ENCODE assay signal across 8 cellular contexts in genomic region chr7:22082553-22082885, GRCh38.
DNase-seq lines count a peak whose midpoint lies in the region; ATAC-seq and TF ChIP-seq lines count a peak whose summit lies in the region.

No MANE protein-coding gene starts in this region.

- H3K27ac ChIP-seq in iPS-20b (ENCODE audit: low read length), result no peak overlapping the region
- peak overlapping the region; percentile 81 to 88 (median 84) for H3K27ac ChIP-seq in stomach

- H3K4me3 ChIP-seq in iPS-20b (ENCODE audit: low read length) (peak overlapping the region; percentile 83), stomach (peak overlapping the region; percentile 59 to 66 (median 64))

- peak overlapping the region; percentile 89 for H3K4me3 Mint-ChIP-seq in Calu3 (ENCODE audit: low read depth, unreplicated experiment)
- H3K4me3 Mint-ChIP-seq in activated T-helper 2 cell treated with anti-CD3 and anti-CD28 coated beads, Interferon-gamma antibody, Interleukin-2, Interleukin-4, amounts not matched to agents 10 μg/mL and 5 μg/mL and 100 μg/mL, durations not matched to agents 14 hours and 24 hours and 36 hours (ENCODE audit: low read depth), result peak overlapping the region; percentile 71

- DNase-seq in Calu3, result no peak
- no peak for DNase-seq in activated T-helper 2 cell treated with anti-CD3 and anti-CD28 coated beads, Interferon-gamma antibody, Interleukin-2, Interleukin-4, amounts not matched to agents 10 μg/mL and 5 μg/mL and 100 μg/mL, durations not matched to agents 14 hours and 24 hours and 36 hours (ENCODE audit: low spot score)
- no peak for DNase-seq in stomach
- no peak for DNase-seq in cerebellar cortex (ENCODE audit: low spot score)
- DNase-seq in iPS-NIHi7 (ENCODE audit: extremely low spot score), result no peak

- CTCF ChIA-PET in Calu3 (lab: Charles Lee), result interaction anchor here (1.0 to 2.1 kb wide), 9 partner anchors 9 to 656 kb away, joined by 3 to 26 read pairs (median 10); no protein-coding TSS in a partner anchor

- no peak for TF ChIP-seq POLR2A in stomach (IDR thresholded peaks at IDR 0.05)

- WGBS in stomach, 5 donors, result 5 to 7% (median 6%) methylated on average over 10 of the region's 10 CpGs

- no peak for TF ChIP-seq CTCF in Calu3 (IDR thresholded peaks at IDR 0.05; ENCODE audit: unreplicated experiment)
- TF ChIP-seq CTCF in stomach (IDR thresholded peaks at IDR 0.05), result no peak

- peaks cover 46% of the 10 kb centered on the region for H3K27me3 Mint-ChIP-seq in Calu3 (ENCODE audit: unreplicated experiment)
- H3K27me3 Mint-ChIP-seq in activated T-helper 2 cell treated with anti-CD3 and anti-CD28 coated beads, Interferon-gamma antibody, Interleukin-2, Interleukin-4, amounts not matched to agents 10 μg/mL and 5 μg/mL and 100 μg/mL, durations not matched to agents 14 hours and 24 hours and 36 hours (ENCODE audit: low read depth), result peaks cover 55% of the 10 kb centered on the region

- peaks cover 2% of the 10 kb centered on the region for H3K9me3 Mint-ChIP-seq in Calu3 (ENCODE audit: low read depth, unreplicated experiment)
- no peaks in the 10 kb centered on the region for H3K9me3 Mint-ChIP-seq in activated T-helper 2 cell treated with anti-CD3 and anti-CD28 coated beads, Interferon-gamma antibody, Interleukin-2, Interleukin-4, amounts not matched to agents 10 μg/mL and 5 μg/mL and 100 μg/mL, durations not matched to agents 14 hours and 24 hours and 36 hours

- intact Hi-C loops in Calu3 (cut with micrococcal nuclease; ENCODE audit: unreplicated experiment), result loop anchor here (5.0 to 10.0 kb wide), 2 partner anchors 315 to 818 kb away; no protein-coding TSS in a partner anchor
- intact Hi-C loops in activated T-helper 2 cell treated with anti-CD3 and anti-CD28 coated beads, Interferon-gamma antibody, Interleukin-2, Interleukin-4, amounts not matched to agents 10 μg/mL and 5 μg/mL and 100 μg/mL, durations not matched to agents 14 hours and 24 hours and 36 hours (cut with micrococcal nuclease), result loop anchor here (2.0 kb wide), 1 partner anchor 144 kb away; no protein-coding TSS in a partner anchor
- intact Hi-C loops in stomach (cut with DNase I; ENCODE audit: low total_unique reads), result no loop called here

- peaks cover 17% of the 10 kb centered on the region for H3K4me1 Mint-ChIP-seq in Calu3 (ENCODE audit: low read depth, unreplicated experiment)
- H3K4me1 Mint-ChIP-seq in activated T-helper 2 cell treated with anti-CD3 and anti-CD28 coated beads, Interferon-gamma antibody, Interleukin-2, Interleukin-4, amounts not matched to agents 10 μg/mL and 5 μg/mL and 100 μg/mL, durations not matched to agents 14 hours and 24 hours and 36 hours (ENCODE audit: low read depth), result peaks cover 11% of the 10 kb centered on the region

- peak overlapping the region; percentile 9; the same call in 1 of the 2 replicates for H3K9ac ChIP-seq in iPS-20b (ENCODE audit: low read depth, low read length)

- no peak for TF ChIP-seq EP300 in stomach (IDR thresholded peaks at IDR 0.05)

- H3K4me1 ChIP-seq in iPS-20b (ENCODE audit: insufficient read depth, low read length) (peaks cover 5% of the 10 kb centered on the region; the same call in 1 of the 2 replicates), stomach (peaks cover 5 to 18% (median 9%) of the 10 kb centered on the region in 4 donors)

- H3K27me3 ChIP-seq in iPS-20b (ENCODE audit: insufficient read depth, low read length) (peaks cover 25% of the 10 kb centered on the region), stomach (peaks cover 0 to 29% (median 0%) of the 10 kb centered on the region in 3 donors)

- H3K9me3 ChIP-seq in iPS-20b (ENCODE audit: insufficient read depth, low read depth, low read length), result peaks cover 4% of the 10 kb centered on the region
- peaks cover 0 to 4% (median 0%) of the 10 kb centered on the region in 4 donors for H3K9me3 ChIP-seq in stomach

- H3K27ac Mint-ChIP-seq in Calu3 (ENCODE audit: unreplicated experiment), result peak overlapping the region; percentile 95
- no peak overlapping the region for H3K27ac Mint-ChIP-seq in activated T-helper 2 cell treated with anti-CD3 and anti-CD28 coated beads, Interferon-gamma antibody, Interleukin-2, Interleukin-4, amounts not matched to agents 10 μg/mL and 5 μg/mL and 100 μg/mL, durations not matched to agents 14 hours and 24 hours and 36 hours

- BruUV-seq in Calu3 (replicated peaks; lab: Mats Ljungman, UMichigan), result no TSS peak

- ATAC-seq in HG02678 (IDR thresholded peaks at IDR 0.05; ENCODE audit: unreplicated experiment), result peak; percentile 9
- ATAC-seq in HG03108 (IDR thresholded peaks at IDR 0.05; ENCODE audit: unreplicated experiment), result no peak

- H3K36me3 Mint-ChIP-seq in Calu3 (ENCODE audit: insufficient read depth, unreplicated experiment), result peaks cover 22% of the 10 kb centered on the region
- no peaks in the 10 kb centered on the region for H3K36me3 Mint-ChIP-seq in activated T-helper 2 cell treated with anti-CD3 and anti-CD28 coated beads, Interferon-gamma antibody, Interleukin-2, Interleukin-4, amounts not matched to agents 10 μg/mL and 5 μg/mL and 100 μg/mL, durations not matched to agents 14 hours and 24 hours and 36 hours (ENCODE audit: low read depth)

- H3K36me3 ChIP-seq in iPS-20b (ENCODE audit: insufficient read depth, low read depth, low read length) (no peaks in the 10 kb centered on the region), stomach (no peaks in the 10 kb centered on the region)
